In the genomic region with DNA sequence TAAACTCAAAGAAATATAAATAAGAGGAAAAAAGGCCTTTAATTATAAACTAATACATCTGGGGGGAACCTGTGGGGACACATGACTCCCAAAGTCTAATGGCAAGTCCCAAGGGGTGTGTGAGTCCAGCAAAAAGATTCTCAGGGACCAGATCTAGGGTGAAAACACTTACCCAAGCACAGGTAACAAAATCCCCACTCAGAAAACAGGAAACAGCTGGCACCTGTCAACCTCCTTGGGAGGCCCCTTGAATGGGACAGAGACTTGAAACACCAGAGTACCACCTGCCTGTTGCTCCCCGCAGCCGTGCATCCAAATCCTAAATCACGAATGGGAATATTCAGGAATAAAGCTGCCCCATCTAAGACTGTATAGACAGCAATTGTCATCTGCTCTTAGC, we compare ENCODE assay signal across 20 cellular contexts.
"Had no signal": no experiment of that assay in that cellular context is flagged by ENCODE, and none has a peak within 500 bp of the region (broad histone marks: within the 10 kb centered on the region; RNA-seq: fewer than 3 reads in every experiment).

No MANE protein-coding gene starts in this region.

- DNase-seq: activated B cell treated with CpG ODN at 0.5 μM for 24 hours; activated CD4-positive, alpha-beta T cell treated with anti-CD3 and anti-CD28 coated beads for 1 hour; activated CD4-positive, alpha-beta T cell treated with anti-CD3 and anti-CD28 coated beads, Interleukin-2, amount 10 ng/mL, durations not matched to agents 24 days and 14 days; activated CD4-positive, alpha-beta T cell treated with anti-CD3 and anti-CD28 coated beads, Interleukin-2, amount 50 U/mL, for 48 hours; activated CD8-positive, alpha-beta memory T cell treated with anti-CD3 and anti-CD28 coated beads, Interleukin-2, amount 10 ng/mL, durations not matched to agents 7 days and 5 days; activated gamma-delta T cell; activated naive CD4-positive, alpha-beta T cell treated with anti-CD3 and anti-CD28 coated beads for 36 hours; activated T-cell treated with anti-CD3 and anti-CD28 coated beads, Interleukin-2, amount 50 U/mL, for 4 hours; amygdala; KG1; NCI-H1092; NCI-H1417 treated with DMSO at 0.1 percent for 48 hours; NCI-H1694; NCI-H2081; NCI-H2227 treated with DMSO at 0.1 percent for 48 hours; NCI-H526; PC-3; T-helper 17 cell; T-helper 9 cell had no signal

- ATAC-seq: activated CD8-positive, alpha-beta memory T cell treated with anti-CD3 and anti-CD28 coated beads, Interleukin-2, amount 10 ng/mL, durations not matched to agents 7 days and 5 days; activated T-cell treated with anti-CD3 and anti-CD28 coated beads, Interleukin-2, amount 50 U/mL, for 4 hours; activated T-helper 17 cell treated with anti-CD3 and anti-CD28 coated beads, Interleukin-2, amount 50 U/mL, for 72 hours; PC-3; T-helper 17 cell had no signal
